Comparison of ENCODE assay signal across 9 cellular contexts in the genomic region with DNA sequence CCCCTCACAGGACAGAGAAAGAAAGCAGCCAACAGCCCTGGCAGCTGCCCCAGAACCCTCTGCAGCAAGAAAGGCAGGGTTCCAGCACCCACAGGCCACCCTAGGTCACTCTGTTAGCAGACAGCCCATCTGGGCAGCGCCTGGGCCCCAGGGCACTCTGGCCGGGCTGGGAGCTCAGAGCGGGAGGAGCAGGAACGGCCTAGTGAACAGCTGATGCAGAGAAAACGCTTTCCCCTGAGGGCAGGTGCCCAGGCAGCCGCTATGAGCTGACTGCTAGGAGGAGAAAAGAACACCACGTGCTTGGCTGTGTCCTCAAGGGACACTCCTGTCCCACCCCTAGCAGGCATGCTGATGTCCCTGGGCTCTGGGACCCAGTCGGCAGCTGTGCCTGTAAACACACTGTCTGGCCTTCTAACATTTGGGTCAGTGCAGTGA. TPM values are rescaled to one million over a fixed set of nuclear protein-coding genes. Genes with fewer than 3 reads are reported as not detected.
DNase-seq lines count a peak whose midpoint lies in the region; ATAC-seq and TF ChIP-seq lines count a peak whose summit lies in the region.
"Had no signal": no experiment of that assay in that cellular context is flagged by ENCODE, and none has a peak within 500 bp of the region (broad histone marks: within the 10 kb centered on the region; RNA-seq: fewer than 3 reads in every experiment).

No MANE protein-coding gene starts in this region.

- H3K4me1 ChIP-seq in heart left ventricle: peaks cover 35 to 78% (median 75%) of the 10 kb centered on the region in 12 donors

- 20 to 35% (median 27%) methylated on average over 4 to 8 of the region's 8 CpGs; no CpG with 5 or more reads in 1 of the 4 donors for WGBS in heart left ventricle, 4 donors

- peaks cover 0 to 33% (median 20%) of the 10 kb centered on the region in 9 donors for H3K36me3 ChIP-seq in heart left ventricle

- intact Hi-C loops in heart left ventricle (cut with DNase I): loop anchor here in 1 of 10 donors (1.0 kb wide), 1 partner anchor 19 kb away; no protein-coding TSS in a partner anchor

- H3K4me3 ChIP-seq in heart left ventricle (peak overlapping the region in 1 of 12 donors; percentile 40), skin epidermis (no peak overlapping the region)

- TF ChIP-seq CTCF in heart left ventricle (IDR thresholded peaks at IDR 0.05): no peak

- peak overlapping the region; percentile 63 to 93 (median 81) for H3K27ac ChIP-seq in heart left ventricle
- peak overlapping the region in 20 of 21 experiments; percentile 41 to 97 (median 78) for H3K27ac ChIP-seq in skin epidermis

- peak; percentile 56 to 67 (median 58) for ATAC-seq in heart left ventricle
- ATAC-seq in HG02870 (IDR thresholded peaks at IDR 0.05; ENCODE audit: unreplicated experiment): no peak
- ATAC-seq in HG03439 (IDR thresholded peaks at IDR 0.05; ENCODE audit: unreplicated experiment): no peak

- peak; percentile 70 for DNase-seq in DMS153 (lab: John Stamatoyannopoulos, UW)
- no peak for DNase-seq in DMS153 treated with DMSO at 0.1 percent for 48 hours (lab: John Stamatoyannopoulos, UW; ENCODE audit: unreplicated experiment)
- peak; percentile 40 for DNase-seq in SK-MEL-5 (ENCODE audit: low read depth, low spot score)
- DNase-seq in heart left ventricle: peak; percentile 58 to 85 (median 79)
- DNase-seq in activated CD4-positive, CD25-positive, alpha-beta regulatory T cell treated with anti-CD3 and anti-CD28 coated beads, Interleukin-2, amount 50 U/mL, for 72 hours: no peak
- DNase-seq: NCI-H146 had no signal

- no peak for TF ChIP-seq POLR2A in heart left ventricle (IDR thresholded peaks at IDR 0.05)

- in situ Hi-C loops in SK-MEL-5 (cut with HindIII; ENCODE audit: low pct_unique_long_range_greater_than_20kb, low sequenced_read_pairs): no loop called here

- no peaks in the 10 kb centered on the region for H3K27me3 ChIP-seq in heart left ventricle

- H3K9me3 ChIP-seq in heart left ventricle: no peaks in the 10 kb centered on the region

RNA-seq across cellular contexts. Expression of gene RALGDS, which starts 6.6 kb away (rescaled TPM):
- 22.4 and 26.6 TPM in 2 replicates for total RNA-seq in SK-MEL-5 (2014; rRNA removed; shearing (Covaris generic))
- 29.7 and 39.0 TPM in 2 replicates for polyA plus RNA-seq in SK-MEL-5 (2015; cell fraction: cytosol; rRNA removed)
- polyA plus RNA-seq in SK-MEL-5 (2015; cell fraction: nucleus; rRNA removed): 108 and 113 TPM in 2 replicates
- 10 to 100 TPM; 17.8 to 70.1 (median 26.6) TPM for total RNA-seq in heart left ventricle
- 10 to 100 TPM; 18.3 to 24.8 TPM for polyA plus RNA-seq in heart left ventricle

RNA-seq across cellular contexts. Expression of gene GBGT1, which starts 49.2 kb away (rescaled TPM):
- not detected in 2 replicates for total RNA-seq in SK-MEL-5 (2014; rRNA removed; shearing (Covaris generic))
- polyA plus RNA-seq in SK-MEL-5 (2015; cell fraction: cytosol; rRNA removed): not detected in 2 replicates
- 0.15 TPM in 1 of 2 replicates, not detected in the other for polyA plus RNA-seq in SK-MEL-5 (2015; cell fraction: nucleus; rRNA removed)
- total RNA-seq in heart left ventricle: 10 to 100 TPM in 2 of 9 donors, 1 to 10 TPM in 7; 4.6 to 22.5 (median 7.1) TPM
- polyA plus RNA-seq in heart left ventricle: 1 to 10 TPM; 5.4 to 7.0 TPM

RNA-seq across cellular contexts. Expression of gene CEL, which starts 52.7 kb away (rescaled TPM):
- 0.11 TPM in 1 of 2 replicates, not detected in the other for total RNA-seq in SK-MEL-5 (2014; rRNA removed; shearing (Covaris generic))
- 0.12 and 0.20 TPM in 2 replicates for polyA plus RNA-seq in SK-MEL-5 (2015; cell fraction: cytosol; rRNA removed)
- polyA plus RNA-seq in SK-MEL-5 (2015; cell fraction: nucleus; rRNA removed): 0.87 and 1.2 TPM in 2 replicates
- total RNA-seq in heart left ventricle: 1 to 10 TPM; 1.1 to 4.0 (median 2.8) TPM
- polyA plus RNA-seq in heart left ventricle: 1 to 10 TPM in 1 of 2 donors, under 1 TPM in 1; 0.61 to 2.1 TPM

Comparison
In these comparisons a context has a peak if more than half of its experiments do, and no peak if none do; other contexts are left out.
1. DNase-seq: peak in DMS153 (single experiment), SK-MEL-5 (single experiment) and heart left ventricle (5 of 5); none in DMS153 treated with DMSO at 0.1 percent for 48 hours (single experiment) and activated CD4-positive, CD25-positive, alpha-beta regulatory T cell treated with anti-CD3 and anti-CD28 coated beads, Interleukin-2, amount 50 U/mL, for 72 hours (single experiment).
2. ATAC-seq: peak in heart left ventricle (4 of 4); none in HG02870 (single experiment) and HG03439 (single experiment).